24 cellular contexts compared by ENCODE assay signal in genomic region chr2:112662702-112663101, GRCh38. TPM values are rescaled to one million over a fixed set of nuclear protein-coding genes. Genes with fewer than 3 reads are reported as not detected.
DNase-seq lines count a peak whose midpoint lies in the region; ATAC-seq and TF ChIP-seq lines count a peak whose summit lies in the region.
"Had no signal": no experiment of that assay in that cellular context is flagged by ENCODE, and none has a peak within 500 bp of the region (broad histone marks: within the 10 kb centered on the region; RNA-seq: fewer than 3 reads in every experiment).

No MANE protein-coding gene starts in this region.

- no peak overlapping the region for H3K4me2 ChIP-seq in mammary epithelial cell (ENCODE audit: insufficient read depth, low read depth, low read length)

- H3K9ac ChIP-seq in mammary epithelial cell (ENCODE audit: insufficient read depth, low read length), result no peak overlapping the region

- WGBS in mammary epithelial cell (ENCODE audit: low coverage, missing lambda C conversion rate), result 82% methylated on average over 3 of the region's 3 CpGs

- peaks cover 11% of the 10 kb centered on the region for H3K4me1 Mint-ChIP-seq in MCF 10A (ENCODE audit: insufficient read depth, unreplicated experiment)
- H3K4me1 Mint-ChIP-seq in activated T-helper 17 cell treated with anti-CD3 and anti-CD28 coated beads, Interleukin-2, amount 50 U/mL, for 72 hours, result peaks cover 26% of the 10 kb centered on the region
- H3K4me1 Mint-ChIP-seq in stimulated activated effector memory CD8-positive, alpha-beta T cell treated with anti-CD3 and anti-CD28 coated beads, Interleukin-12 subunit alpha, Interleukin-12 subunit beta, amount 100 ng/mL, for 72 hours, result peaks cover 33% of the 10 kb centered on the region
- H3K4me1 Mint-ChIP-seq in CD4-positive, alpha-beta T cell (ENCODE audit: low read depth), result peaks cover 35% of the 10 kb centered on the region

- H2AFZ ChIP-seq in mammary epithelial cell (ENCODE audit: low read depth, low read length), result no peak overlapping the region

- H3K27ac ChIP-seq in mammary epithelial cell (ENCODE audit: insufficient read depth, low read depth, low read length), result no peak overlapping the region
- no peak overlapping the region for H3K27ac ChIP-seq in CD4-positive, alpha-beta T cell (ENCODE audit: low read depth, low read length)
- H3K27ac ChIP-seq: suprapubic skin had no signal

- no peak for TF ChIP-seq CTCF in MCF 10A (IDR thresholded peaks at IDR 0.05; ENCODE audit: unreplicated experiment)
- no peak for TF ChIP-seq CTCF in mammary epithelial cell (conservative IDR thresholded peaks at IDR 0.05 in 1 of 2, IDR thresholded peaks at IDR 0.05 in 1 of 2; ENCODE audit: extremely low read depth in 1 of 2, insufficient read depth in 1 of 2, low read depth in 1 of 2, low read length in 2 of 2)
- no peak for TF ChIP-seq CTCF in CD4-positive, alpha-beta T cell (IDR thresholded peaks at IDR 0.05)
- TF ChIP-seq CTCF in GM13977 (IDR thresholded peaks at IDR 0.05; ENCODE audit: extremely low read depth, insufficient read depth, missing control alignments), result no peak

- ATAC-seq in activated T-helper 17 cell treated with anti-CD3 and anti-CD28 coated beads, Interleukin-2, amount 50 U/mL, for 72 hours (replicated peaks), result no peak
- ATAC-seq in stimulated activated effector memory CD8-positive, alpha-beta T cell treated with anti-CD3 and anti-CD28 coated beads, Interleukin-12 subunit alpha, Interleukin-12 subunit beta, amount 100 ng/mL, for 72 hours, result no peak
- ATAC-seq in CD4-positive, alpha-beta T cell (ENCODE audit: poor library complexity), result no peak
- ATAC-seq: activated CD8-positive, alpha-beta memory T cell treated with anti-CD3 and anti-CD28 coated beads, Interleukin-2, amount 10 ng/mL, durations not matched to agents 7 days and 5 days had no signal

- no peak overlapping the region for H3K4me3 ChIP-seq in mammary epithelial cell (replicated peaks in 1 of 3; ENCODE audit: insufficient read depth in 1 of 3, low read depth in 2 of 3, low read length in 3 of 3)
- H3K4me3 ChIP-seq: suprapubic skin had no signal

- no peak for DNase-seq in MCF 10A (ENCODE audit: unreplicated experiment)
- no peak for DNase-seq in mammary epithelial cell
- peak; percentile 43 for DNase-seq in MV-4-11 (lab: John Stamatoyannopoulos, UW)
- DNase-seq in stimulated activated effector memory CD8-positive, alpha-beta T cell treated with anti-CD3 and anti-CD28 coated beads, Interleukin-12 subunit alpha, Interleukin-12 subunit beta, amount 100 ng/mL, for 72 hours (ENCODE audit: low spot score in 2 of 2), result no peak
- no peak for DNase-seq in CD4-positive, alpha-beta T cell
- DNase-seq in activated effector memory CD4-positive, alpha-beta T cell treated with anti-CD3 and anti-CD28 coated beads, Interleukin-2, amount 50 U/mL, for 16 hours, result no peak
- DNase-seq in GM13977 (ENCODE audit: low spot score), result no peak
- DNase-seq: activated CD4-positive, CD25-positive, alpha-beta regulatory T cell; activated CD8-positive, alpha-beta memory T cell treated with anti-CD3 and anti-CD28 coated beads, Interleukin-2, amount 10 ng/mL, durations not matched to agents 7 days and 5 days; activated naive CD4-positive, alpha-beta T cell; glutamatergic neuron; Karpas-422; NCI-H146; SHP77 treated with DMSO at 0.1 percent for 48 hours; small intestine; stimulated activated CD4-positive, alpha-beta T cell treated with anti-CD3 and anti-CD28 coated beads, Interleukin-4, amount 100 ng/mL, for 4 hours; stimulated activated CD8-positive, alpha-beta memory T cell treated with anti-CD3 and anti-CD28 coated beads, Interleukin-4, amount 100 ng/mL, for 48 hours; T-helper 2 cell had no signal

- H3K27ac Mint-ChIP-seq in MCF 10A (ENCODE audit: low read depth, unreplicated experiment), result peak overlapping the region; percentile 55
- peak overlapping the region; percentile 34 for H3K27ac Mint-ChIP-seq in activated T-helper 17 cell treated with anti-CD3 and anti-CD28 coated beads, Interleukin-2, amount 50 U/mL, for 72 hours
- peak overlapping the region; percentile 51 for H3K27ac Mint-ChIP-seq in stimulated activated effector memory CD8-positive, alpha-beta T cell treated with anti-CD3 and anti-CD28 coated beads, Interleukin-12 subunit alpha, Interleukin-12 subunit beta, amount 100 ng/mL, for 72 hours
- H3K27ac Mint-ChIP-seq in CD4-positive, alpha-beta T cell, result no peak overlapping the region
- H3K27ac Mint-ChIP-seq: activated CD8-positive, alpha-beta memory T cell treated with anti-CD3 and anti-CD28 coated beads, Interleukin-2, amount 10 ng/mL, durations not matched to agents 7 days and 5 days had no signal

- peaks cover 21% of the 10 kb centered on the region for H4K20me1 ChIP-seq in mammary epithelial cell (ENCODE audit: insufficient read depth, low read length)

- CTCF ChIA-PET in MCF 10A (lab: Yijun Ruan, JAX) (interaction anchor here (0.6 to 0.8 kb wide), 2 partner anchors 64 to 87 kb away, joined by 3 to 4 read pairs; no protein-coding TSS in a partner anchor), mammary epithelial cell (lab: Charles Lee; ENCODE audit: low non-redundant PET) (no interaction called here)
- CTCF ChIA-PET in CD4-positive, alpha-beta T cell (lab: Charles Lee), result interaction anchor here (0.8 to 1.5 kb wide), 2 partner anchors 36 to 62 kb away, joined by 4 to 6 read pairs; no protein-coding TSS in a partner anchor

- in situ Hi-C loops in mammary epithelial cell (cut with MboI; ENCODE audit: low sequenced_read_pairs in 2 of 2), result no loop called here
- in situ Hi-C loops in GM13977 (cut with MboI; ENCODE audit: low pct_unique_long_range_greater_than_20kb, low sequenced_read_pairs, unreplicated experiment), result no loop called here

- peaks cover 76% of the 10 kb centered on the region for H3K36me3 Mint-ChIP-seq in MCF 10A (ENCODE audit: insufficient read depth, unreplicated experiment)
- peaks cover 79% of the 10 kb centered on the region for H3K36me3 Mint-ChIP-seq in activated T-helper 17 cell treated with anti-CD3 and anti-CD28 coated beads, Interleukin-2, amount 50 U/mL, for 72 hours (ENCODE audit: low read depth)
- H3K36me3 Mint-ChIP-seq in stimulated activated effector memory CD8-positive, alpha-beta T cell treated with anti-CD3 and anti-CD28 coated beads, Interleukin-12 subunit alpha, Interleukin-12 subunit beta, amount 100 ng/mL, for 72 hours, result peaks cover 89% of the 10 kb centered on the region
- peaks cover 87% of the 10 kb centered on the region for H3K36me3 Mint-ChIP-seq in CD4-positive, alpha-beta T cell (ENCODE audit: low read depth)

- no peaks in the 10 kb centered on the region for H3K27me3 ChIP-seq in mammary epithelial cell (ENCODE audit: insufficient read depth, low read length)
- no peaks in the 10 kb centered on the region for H3K27me3 ChIP-seq in CD4-positive, alpha-beta T cell (ENCODE audit: control insufficient read depth, insufficient read depth, low read length)
- H3K27me3 ChIP-seq: suprapubic skin had no signal

- H3K27me3 Mint-ChIP-seq in MCF 10A (ENCODE audit: insufficient read depth, unreplicated experiment), result no peaks in the 10 kb centered on the region
- no peaks in the 10 kb centered on the region for H3K27me3 Mint-ChIP-seq in activated T-helper 17 cell treated with anti-CD3 and anti-CD28 coated beads, Interleukin-2, amount 50 U/mL, for 72 hours
- H3K27me3 Mint-ChIP-seq in CD4-positive, alpha-beta T cell, result no peaks in the 10 kb centered on the region
- H3K27me3 Mint-ChIP-seq: activated CD8-positive, alpha-beta memory T cell treated with anti-CD3 and anti-CD28 coated beads, Interleukin-2, amount 10 ng/mL, durations not matched to agents 7 days and 5 days had no signal

- POLR2A ChIA-PET in MCF 10A (lab: Yijun Ruan, JAX), result interaction anchor here (0.6 to 7.9 kb wide), 4 partner anchors 10 to 30 kb away, joined by 3 to 77 read pairs (median 3); partner anchors contain the start of gene SLC20A1
- POLR2A ChIA-PET in CD4-positive, alpha-beta T cell (lab: Charles Lee), result no interaction called here

- H3K9me3 Mint-ChIP-seq in MCF 10A (ENCODE audit: unreplicated experiment), result no peaks in the 10 kb centered on the region
- no peaks in the 10 kb centered on the region for H3K9me3 Mint-ChIP-seq in activated T-helper 17 cell treated with anti-CD3 and anti-CD28 coated beads, Interleukin-2, amount 50 U/mL, for 72 hours
- no peaks in the 10 kb centered on the region for H3K9me3 Mint-ChIP-seq in stimulated activated effector memory CD8-positive, alpha-beta T cell treated with anti-CD3 and anti-CD28 coated beads, Interleukin-12 subunit alpha, Interleukin-12 subunit beta, amount 100 ng/mL, for 72 hours
- no peaks in the 10 kb centered on the region for H3K9me3 Mint-ChIP-seq in CD4-positive, alpha-beta T cell

- BruUV-seq in MCF 10A (replicated peaks; lab: Mats Ljungman, UMichigan) (no TSS peak), mammary epithelial cell (replicated peaks; lab: Mats Ljungman, UMichigan) (no TSS peak)

- H3K4me3 Mint-ChIP-seq in MCF 10A (ENCODE audit: unreplicated experiment), result no peak overlapping the region
- no peak overlapping the region for H3K4me3 Mint-ChIP-seq in activated T-helper 17 cell treated with anti-CD3 and anti-CD28 coated beads, Interleukin-2, amount 50 U/mL, for 72 hours
- H3K4me3 Mint-ChIP-seq in stimulated activated effector memory CD8-positive, alpha-beta T cell treated with anti-CD3 and anti-CD28 coated beads, Interleukin-12 subunit alpha, Interleukin-12 subunit beta, amount 100 ng/mL, for 72 hours, result no peak overlapping the region
- no peak overlapping the region for H3K4me3 Mint-ChIP-seq in CD4-positive, alpha-beta T cell
- H3K4me3 Mint-ChIP-seq: activated CD8-positive, alpha-beta memory T cell treated with anti-CD3 and anti-CD28 coated beads, Interleukin-2, amount 10 ng/mL, durations not matched to agents 7 days and 5 days had no signal

- peaks cover 46% of the 10 kb centered on the region for H3K79me2 ChIP-seq in mammary epithelial cell (ENCODE audit: insufficient read depth, low read length)

- H3K4me1 ChIP-seq in mammary epithelial cell (ENCODE audit: insufficient read depth, low read length), result peaks cover 27% of the 10 kb centered on the region
- H3K4me1 ChIP-seq: suprapubic skin had no signal

- no peaks in the 10 kb centered on the region for H3K9me3 ChIP-seq in mammary epithelial cell (replicated peaks; ENCODE audit: insufficient read depth, low read length)
- no peaks in the 10 kb centered on the region for H3K9me3 ChIP-seq in CD4-positive, alpha-beta T cell (ENCODE audit: control insufficient read depth, low read length)
- H3K9me3 ChIP-seq: suprapubic skin had no signal

- intact Hi-C loops in MCF 10A (cut with micrococcal nuclease) (no loop called here), mammary epithelial cell (cut with micrococcal nuclease) (no loop called here)
- intact Hi-C loops in CD4-positive, alpha-beta T cell (cut with DNase I, micrococcal nuclease), result no loop called here

- dilution Hi-C loops in mammary epithelial cell (cut with HindIII; ENCODE audit: low sequenced_read_pairs), result no loop called here

- peaks cover 63% of the 10 kb centered on the region for H3K36me3 ChIP-seq in mammary epithelial cell (ENCODE audit: insufficient read depth, low read length)

RNA-seq across cellular contexts. Expression of gene SLC20A1, which starts 17.0 kb away (rescaled TPM):
- total RNA-seq in MCF 10A (2022) (242 and 295 TPM in 2 replicates), mammary epithelial cell (100 to 1,000 TPM; 227 to 533 TPM)
- polyA plus RNA-seq in mammary epithelial cell, result 441 TPM
- polyA minus RNA-seq in mammary epithelial cell, result 761 TPM
- 100 to 1,000 TPM in 1 of 2 donors, 10 to 100 TPM in 1; 77.3 to 124 TPM for total RNA-seq in activated T-helper 17 cell treated with anti-CD3 and anti-CD28 coated beads, Interleukin-2, amount 50 U/mL, for 72 hours
- total RNA-seq in CD4-positive, alpha-beta T cell, result 100 to 1,000 TPM; 130 to 139 TPM

RNA-seq across cellular contexts. Expression of gene NT5DC4, which starts 58.1 kb away (rescaled TPM):
- total RNA-seq in MCF 10A (2022), result not detected in 2 replicates
- total RNA-seq in mammary epithelial cell, result 1 to 10 TPM; 1.2 to 1.4 TPM
- 0.07 TPM for polyA plus RNA-seq in mammary epithelial cell
- polyA minus RNA-seq in mammary epithelial cell, result not detected
- total RNA-seq in activated T-helper 17 cell treated with anti-CD3 and anti-CD28 coated beads, Interleukin-2, amount 50 U/mL, for 72 hours, result not detected
- total RNA-seq in CD4-positive, alpha-beta T cell, result not detected
- total RNA-seq: activated CD8-positive, alpha-beta memory T cell treated with anti-CD3 and anti-CD28 coated beads, Interleukin-2, amount 10 ng/mL, durations not matched to agents 7 days and 5 days; dermis microvascular lymphatic vessel endothelial cell; H1; lower leg skin; posterior vena cava had no signal
- polyA plus RNA-seq: H1 had no signal
